18 cellular contexts compared by ENCODE assay signal in the genomic region with DNA sequence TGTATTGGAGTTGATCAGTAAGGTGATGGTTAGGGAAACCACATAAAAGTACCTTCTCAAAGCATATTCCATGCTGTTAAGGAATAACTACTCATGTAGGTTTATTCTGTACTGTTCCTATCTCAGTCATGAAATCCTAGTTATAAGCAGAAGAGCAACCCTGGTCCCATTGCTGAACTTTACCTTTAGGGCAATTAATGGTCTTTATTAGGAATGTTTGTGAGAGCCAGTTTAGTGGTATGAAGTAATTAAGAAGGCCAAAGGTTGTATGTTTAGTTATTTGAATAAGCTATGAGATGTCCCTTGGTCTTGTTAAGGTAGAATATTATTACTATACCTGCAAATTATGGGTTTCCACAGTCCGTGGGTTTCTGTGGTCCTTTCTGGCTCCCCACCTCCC.
"Had no signal": no experiment of that assay in that cellular context is flagged by ENCODE, and none has a peak within 500 bp of the region (broad histone marks: within the 10 kb centered on the region; RNA-seq: fewer than 3 reads in every experiment).

No MANE protein-coding gene starts in this region.

- H3K36me3 ChIP-seq: colonic mucosa had no signal

- H3K4me3 ChIP-seq: colonic mucosa, mucosa of descending colon, sigmoid colon, skin epidermis, suprapubic skin, thyroid gland had no signal

- H3K27me3 Mint-ChIP-seq: naive thymus-derived CD8-positive, alpha-beta T cell; type B pancreatic cell had no signal

- H3K4me1 ChIP-seq: colonic mucosa, sigmoid colon, suprapubic skin had no signal

- H3K9me3 Mint-ChIP-seq: naive thymus-derived CD8-positive, alpha-beta T cell; stimulated activated effector memory CD8-positive, alpha-beta T cell treated with anti-CD3 and anti-CD28 coated beads, Interleukin-12 subunit alpha, Interleukin-12 subunit beta, amount 100 ng/mL, for 72 hours; type B pancreatic cell had no signal

- H3K9me3 ChIP-seq: colonic mucosa, heart left ventricle, mucosa of descending colon, sigmoid colon, suprapubic skin, thyroid gland had no signal

- H3K27ac ChIP-seq: colonic mucosa, sigmoid colon, suprapubic skin, thyroid gland had no signal

- H3K27me3 ChIP-seq: colonic mucosa, heart left ventricle, sigmoid colon, suprapubic skin, thyroid gland had no signal

- H3K27ac Mint-ChIP-seq: type B pancreatic cell had no signal

- DNase-seq: colonic mucosa; effector CD4-positive, alpha-beta T cell; foreskin melanocyte; heart left ventricle; kidney glomerular epithelial cell; mammary epithelial cell; mucosa of descending colon; naive thymus-derived CD8-positive, alpha-beta T cell; posterior cingulate gyrus; sigmoid colon; stimulated activated CD4-positive, alpha-beta T cell treated with anti-CD3 and anti-CD28 coated beads, Interleukin-2, amount 100 ng/mL, for 48 hours; stimulated activated CD8-positive, alpha-beta memory T cell treated with anti-CD3 and anti-CD28 coated beads, Interleukin-4, amount 100 ng/mL, for 48 hours; stimulated activated naive CD8-positive, alpha-beta T cell treated with anti-CD3 and anti-CD28 coated beads, Interleukin-15, Interleukin-2, amounts not matched to agents 100 U/mL and 50 U/mL, for 24 hours; thyroid gland had no signal

- H3K4me3 Mint-ChIP-seq: naive thymus-derived CD8-positive, alpha-beta T cell; stimulated activated effector memory CD8-positive, alpha-beta T cell treated with anti-CD3 and anti-CD28 coated beads, Interleukin-12 subunit alpha, Interleukin-12 subunit beta, amount 100 ng/mL, for 72 hours; type B pancreatic cell had no signal

- H3K36me3 Mint-ChIP-seq: stimulated activated effector memory CD8-positive, alpha-beta T cell treated with anti-CD3 and anti-CD28 coated beads, Interleukin-12 subunit alpha, Interleukin-12 subunit beta, amount 100 ng/mL, for 72 hours had no signal
